ENCODE assay signal across 19 cellular contexts in the genomic region with DNA sequence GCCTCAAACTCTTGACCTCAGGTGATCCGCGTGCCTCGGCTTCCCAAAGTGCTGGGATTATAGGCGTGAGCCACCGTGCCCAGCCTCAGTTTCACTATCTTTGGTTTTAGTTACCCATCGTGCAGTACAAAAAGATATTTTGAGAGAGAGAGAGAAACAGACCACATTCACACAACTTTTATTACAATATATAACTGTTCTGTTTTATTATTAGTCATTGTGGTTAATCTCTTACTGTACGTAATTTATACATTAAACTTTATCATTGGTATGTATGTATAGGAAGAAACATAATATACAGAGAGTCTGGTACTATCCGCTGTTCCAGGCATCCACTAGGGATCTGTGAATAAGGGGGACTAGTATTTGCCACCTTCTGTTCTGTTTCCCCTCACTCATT. TPM values are rescaled to one million over a fixed set of nuclear protein-coding genes. Genes with fewer than 3 reads are reported as not detected.
DNase-seq lines count a peak whose midpoint lies in the region; ATAC-seq and TF ChIP-seq lines count a peak whose summit lies in the region.
"Had no signal": no experiment of that assay in that cellular context is flagged by ENCODE, and none has a peak within 500 bp of the region (broad histone marks: within the 10 kb centered on the region; RNA-seq: fewer than 3 reads in every experiment).

No MANE protein-coding gene starts in this region.

- peak overlapping the region; percentile 99 for H3K27ac Mint-ChIP-seq in activated CD4-positive, alpha-beta T cell treated with anti-CD3 and anti-CD28 coated beads, Interleukin-2, amount 10 ng/mL, durations not matched to agents 24 days and 14 days
- peak overlapping the region; percentile 96 for H3K27ac Mint-ChIP-seq in activated T-helper 17 cell treated with anti-CD3 and anti-CD28 coated beads, Interleukin-2, amount 50 U/mL, for 72 hours
- peak overlapping the region; percentile 95 to 98 for H3K27ac Mint-ChIP-seq in natural killer cell

- peak overlapping the region; percentile 75 for H3K4me3 Mint-ChIP-seq in activated CD4-positive, alpha-beta T cell treated with anti-CD3 and anti-CD28 coated beads, Interleukin-2, amount 10 ng/mL, durations not matched to agents 24 days and 14 days
- H3K4me3 Mint-ChIP-seq in activated T-helper 17 cell treated with anti-CD3 and anti-CD28 coated beads, Interleukin-2, amount 50 U/mL, for 72 hours: peak overlapping the region; percentile 88
- peak overlapping the region; percentile 89 for H3K4me3 Mint-ChIP-seq in natural killer cell

- intact Hi-C loops in activated CD4-positive, alpha-beta T cell treated with anti-CD3 and anti-CD28 coated beads, Interleukin-2, amount 10 ng/mL, durations not matched to agents 24 days and 14 days (cut with micrococcal nuclease): no loop called here
- intact Hi-C loops in natural killer cell (cut with micrococcal nuclease): loop anchor here (5.0 kb wide), 1 partner anchor 49 kb away; no protein-coding TSS in a partner anchor

- no peaks in the 10 kb centered on the region for H4K20me1 ChIP-seq in DOHH2 (ENCODE audit: control insufficient read depth, insufficient read depth, low read depth, low read length)

- peaks cover 60% of the 10 kb centered on the region for H3K4me1 Mint-ChIP-seq in activated CD4-positive, alpha-beta T cell treated with anti-CD3 and anti-CD28 coated beads, Interleukin-2, amount 10 ng/mL, durations not matched to agents 24 days and 14 days
- peaks cover 49% of the 10 kb centered on the region for H3K4me1 Mint-ChIP-seq in activated T-helper 17 cell treated with anti-CD3 and anti-CD28 coated beads, Interleukin-2, amount 50 U/mL, for 72 hours
- peaks cover 64 to 73% of the 10 kb centered on the region in 2 donors for H3K4me1 Mint-ChIP-seq in natural killer cell

- no peaks in the 10 kb centered on the region for H3K27me3 Mint-ChIP-seq in activated CD4-positive, alpha-beta T cell treated with anti-CD3 and anti-CD28 coated beads, Interleukin-2, amount 10 ng/mL, durations not matched to agents 24 days and 14 days
- H3K27me3 Mint-ChIP-seq in activated T-helper 17 cell treated with anti-CD3 and anti-CD28 coated beads, Interleukin-2, amount 50 U/mL, for 72 hours: no peaks in the 10 kb centered on the region
- H3K27me3 Mint-ChIP-seq in natural killer cell (ENCODE audit: low read depth in 2 of 2): no peaks in the 10 kb centered on the region

- peaks cover 9% of the 10 kb centered on the region for H3K79me2 ChIP-seq in DOHH2 (ENCODE audit: control insufficient read depth, low read length)

- H3K36me3 ChIP-seq in DOHH2 (ENCODE audit: control insufficient read depth, low read length) (peaks cover 25% of the 10 kb centered on the region), Peyer's patch (no peaks in the 10 kb centered on the region)
- H3K36me3 ChIP-seq: left lung, neutrophil, upper lobe of right lung had no signal

- no peaks in the 10 kb centered on the region; the same call in 1 of the 2 replicates for H3K9me3 ChIP-seq in DOHH2 (ENCODE audit: control insufficient read depth, insufficient read depth, low read length)
- H3K9me3 ChIP-seq in Peyer's patch: no peaks in the 10 kb centered on the region
- H3K9me3 ChIP-seq: left lung, neutrophil, SK-N-SH, upper lobe of right lung had no signal

- H3K27me3 ChIP-seq in DOHH2 (ENCODE audit: control insufficient read depth, low read length) (no peaks in the 10 kb centered on the region), Peyer's patch (no peaks in the 10 kb centered on the region)
- H3K27me3 ChIP-seq: left lung, neutrophil, upper lobe of right lung had no signal

- H3F3A ChIP-seq in DOHH2 (ENCODE audit: control insufficient read depth, insufficient read depth): peaks cover 48% of the 10 kb centered on the region

- peak overlapping the region; percentile 92 for H3K4me2 ChIP-seq in DOHH2 (ENCODE audit: low read length)
- H3K4me2 ChIP-seq: SK-N-SH had no signal

- H3K9me2 ChIP-seq in DOHH2 (replicated peaks; ENCODE audit: control insufficient read depth, low read length): no peaks in the 10 kb centered on the region
- H3K9me2 ChIP-seq: SK-N-SH had no signal

- H3K27ac ChIP-seq in DOHH2 (ENCODE audit: low read depth, low read length): peak overlapping the region; percentile 99
- no peak overlapping the region for H3K27ac ChIP-seq in Peyer's patch
- H3K27ac ChIP-seq: C4-2B, neutrophil, upper lobe of right lung had no signal

- H3K4me1 ChIP-seq in DOHH2 (ENCODE audit: control insufficient read depth, low read length) (peaks cover 99% of the 10 kb centered on the region), Peyer's patch (peaks cover 0 to 24% (median 23%) of the 10 kb centered on the region in 4 donors)

- TF ChIP-seq POLR2A in Peyer's patch (IDR thresholded peaks at IDR 0.05): no peak

- TF ChIP-seq CTCF in DOHH2 (IDR thresholded peaks at IDR 0.05; ENCODE audit: low read depth, low read length, poor library complexity, severe bottlenecking): no peak
- no peak for TF ChIP-seq CTCF in natural killer cell (IDR thresholded peaks at IDR 0.05)
- no peak for TF ChIP-seq CTCF in Peyer's patch (IDR thresholded peaks at IDR 0.05)

- ATAC-seq in activated T-helper 17 cell treated with anti-CD3 and anti-CD28 coated beads, Interleukin-2, amount 50 U/mL, for 72 hours (replicated peaks): peak; percentile 5
- no peak for ATAC-seq in natural killer cell
- ATAC-seq: left lung, upper lobe of right lung had no signal

- H3K4me3 ChIP-seq in DOHH2 (ENCODE audit: low read length) (peak overlapping the region; percentile 66), Peyer's patch (no peak overlapping the region)
- H3K4me3 ChIP-seq: left lung, skin epidermis, upper lobe of right lung had no signal

- no peak for DNase-seq in activated CD4-positive, alpha-beta T cell treated with anti-CD3 and anti-CD28 coated beads, Interleukin-2, amount 10 ng/mL, durations not matched to agents 24 days and 14 days
- no peak for DNase-seq in activated CD4-positive, alpha-beta T cell treated with anti-CD3 and anti-CD28 coated beads for 1 hour
- DNase-seq in natural killer cell (no peak), NOMO-1 treated with dmso at 0.1 percent for 144 hours (lab: John Stamatoyannopoulos, UW; ENCODE audit: unreplicated experiment) (no peak), Peyer's patch (no peak), amygdala (lab: John Stamatoyannopoulos, UW) (no peak)
- DNase-seq: activated CD4-positive, alpha-beta T cell treated with anti-CD3 and anti-CD28 coated beads, Interleukin-2, amount 50 U/mL, for 4 hours; activated effector memory CD4-positive, alpha-beta T cell treated with anti-CD3 and anti-CD28 coated beads, Interleukin-2, amount 50 U/mL, for 16 hours; glutamatergic neuron; HCEC 1CT; left lung; NCI-H1694; SK-N-SH; upper lobe of right lung had no signal

- H3K9me3 Mint-ChIP-seq in activated CD4-positive, alpha-beta T cell treated with anti-CD3 and anti-CD28 coated beads, Interleukin-2, amount 10 ng/mL, durations not matched to agents 24 days and 14 days: no peaks in the 10 kb centered on the region
- no peaks in the 10 kb centered on the region for H3K9me3 Mint-ChIP-seq in activated T-helper 17 cell treated with anti-CD3 and anti-CD28 coated beads, Interleukin-2, amount 50 U/mL, for 72 hours
- no peaks in the 10 kb centered on the region for H3K9me3 Mint-ChIP-seq in natural killer cell

- H3K36me3 Mint-ChIP-seq in activated CD4-positive, alpha-beta T cell treated with anti-CD3 and anti-CD28 coated beads, Interleukin-2, amount 10 ng/mL, durations not matched to agents 24 days and 14 days (ENCODE audit: low read depth): peaks cover 34% of the 10 kb centered on the region
- peaks cover 52% of the 10 kb centered on the region for H3K36me3 Mint-ChIP-seq in activated T-helper 17 cell treated with anti-CD3 and anti-CD28 coated beads, Interleukin-2, amount 50 U/mL, for 72 hours (ENCODE audit: low read depth)
- H3K36me3 Mint-ChIP-seq in natural killer cell: no peaks in the 10 kb centered on the region

RNA-seq across cellular contexts. Expression of a gene that starts 29.4 kb away (rescaled TPM):
- total RNA-seq in activated CD4-positive, alpha-beta T cell treated with anti-CD3 and anti-CD28 coated beads, Interleukin-2, amount 10 ng/mL, durations not matched to agents 24 days and 14 days: 38.1 and 38.7 TPM in 2 replicates
- 10 to 100 TPM; 48.8 to 60.9 TPM for total RNA-seq in activated T-helper 17 cell treated with anti-CD3 and anti-CD28 coated beads, Interleukin-2, amount 50 U/mL, for 72 hours
- total RNA-seq in natural killer cell (10 to 100 TPM; 38.4 to 54.2 (median 47.5) TPM), Peyer's patch (10 to 100 TPM; 24.5 to 37.6 (median 24.6) TPM)
